20 cellular contexts compared by ENCODE assay signal in genomic region chr1:167757433-167758309, GRCh38. TPM values are rescaled to one million over a fixed set of nuclear protein-coding genes. Genes with fewer than 3 reads are reported as not detected.
DNase-seq lines count a peak whose midpoint lies in the region; ATAC-seq, FAIRE-seq and TF ChIP-seq lines count a peak whose summit lies in the region.
"Had no signal": no experiment of that assay in that cellular context is flagged by ENCODE, and none has a peak within 500 bp of the region (broad histone marks: within the 10 kb centered on the region; RNA-seq: fewer than 3 reads in every experiment).

No MANE protein-coding gene starts in this region.

- no peaks in the 10 kb centered on the region for H3K36me3 Mint-ChIP-seq in CD4-positive, CD25-positive, alpha-beta regulatory T cell

- CTCF ChIA-PET in HEK293T (lab: Yijun Ruan, JAX) = interaction anchor here (0.6 kb wide), 1 partner anchor 585 kb away, joined by 3 read pairs; no protein-coding TSS in a partner anchor

- H3K27ac Mint-ChIP-seq in CD4-positive, CD25-positive, alpha-beta regulatory T cell = peak overlapping the region in 2 of 3 donors; percentile 13 to 55

- ATAC-seq in CD4-positive, CD25-positive, alpha-beta regulatory T cell (ENCODE audit: low read depth in 2 of 2) = no peak
- ATAC-seq in pancreas (peak in 3 of 4 donors; percentile 6 to 46 (median 37)), GM18511 (IDR thresholded peaks at IDR 0.05; ENCODE audit: unreplicated experiment) (no peak), HG02678 (IDR thresholded peaks at IDR 0.05; ENCODE audit: unreplicated experiment) (no peak)

- TF ChIP-seq CTCF in brain microvascular endothelial cell (IDR thresholded peaks at IDR 0.05; ENCODE audit: low read depth, low read length, missing control alignments) (no peak), pancreas (IDR thresholded peaks at IDR 0.05) (no peak)

- intact Hi-C loops in pancreas (cut with DNase I) = no loop called here

- peaks cover 0 to 3% (median 0%) of the 10 kb centered on the region in 7 donors for H3K9me3 Mint-ChIP-seq in CD4-positive, CD25-positive, alpha-beta regulatory T cell

- H3K9me3 ChIP-seq in CD4-positive, CD25-positive, alpha-beta regulatory T cell (ENCODE audit: control insufficient read depth in 2 of 2, low read length in 2 of 2) = no peaks in the 10 kb centered on the region
- H3K9me3 ChIP-seq in pancreas = no peaks in the 10 kb centered on the region
- H3K9me3 ChIP-seq: MG63, SJCRH30 had no signal

- in situ Hi-C loops in brain microvascular endothelial cell (cut with HindIII; ENCODE audit: low pct_ligation_motif_present, low sequenced_read_pairs) = no loop called here

- no peak for DNase-seq in CD4-positive, CD25-positive, alpha-beta regulatory T cell
- DNase-seq in HEK293T (ENCODE audit: extremely low spot score) (no peak), brain microvascular endothelial cell (no peak), pancreas (no peak), globus pallidus (ENCODE audit: low spot score) (no peak), NOMO-1 (lab: John Stamatoyannopoulos, UW; ENCODE audit: unreplicated experiment in 2 of 2) (no peak)
- DNase-seq: Calu3; DMS53; H7; MG63; NCI-H1105; NCI-H187 treated with DMSO at 0.1 percent for 48 hours; NCI-H2171; NCI-H446; NK-92 treated with Interleukin-12 subunit alpha and Interleukin-12 subunit beta, amount 100 ng/mL, for 24 hours; RPMI8226; SJCRH30 had no signal

- H3K27ac ChIP-seq in CD4-positive, CD25-positive, alpha-beta regulatory T cell (ENCODE audit: insufficient read depth, low read length, poor library complexity, severe bottlenecking) = no peak overlapping the region
- peak overlapping the region; percentile 40 for H3K27ac ChIP-seq in brain microvascular endothelial cell
- no peak overlapping the region for H3K27ac ChIP-seq in pancreas
- H3K27ac ChIP-seq: KMS-11, SJCRH30 had no signal

- 82 to 83% methylated on average over 4 of the region's 4 CpGs for WGBS in pancreas, 2 donors

- no peak overlapping the region for H3K4me3 ChIP-seq in CD4-positive, CD25-positive, alpha-beta regulatory T cell (ENCODE audit: low read depth, low read length)
- H3K4me3 ChIP-seq in brain microvascular endothelial cell (ENCODE audit: low read depth, low read length) = no peak overlapping the region
- no peak overlapping the region for H3K4me3 ChIP-seq in pancreas
- H3K4me3 ChIP-seq: MG63, SJCRH30 had no signal

- peaks cover 7 to 25% (median 12%) of the 10 kb centered on the region in 4 donors for H3K4me1 Mint-ChIP-seq in CD4-positive, CD25-positive, alpha-beta regulatory T cell

- FAIRE-seq in pancreas (lab: Jason Lieb, UNC) = no peak

- H3K27me3 Mint-ChIP-seq in CD4-positive, CD25-positive, alpha-beta regulatory T cell = peaks cover 5% of the 10 kb centered on the region

- no peaks in the 10 kb centered on the region for H3K36me3 ChIP-seq in CD4-positive, CD25-positive, alpha-beta regulatory T cell (ENCODE audit: control insufficient read depth, insufficient read depth, low read length)
- H3K36me3 ChIP-seq in brain microvascular endothelial cell (replicated peaks) (peaks cover 4% of the 10 kb centered on the region), pancreas (no peaks in the 10 kb centered on the region)
- H3K36me3 ChIP-seq: SJCRH30 had no signal

- H3K27me3 ChIP-seq in CD4-positive, CD25-positive, alpha-beta regulatory T cell (ENCODE audit: control insufficient read depth, insufficient read depth, low read length) = no peaks in the 10 kb centered on the region
- H3K27me3 ChIP-seq in brain microvascular endothelial cell (replicated peaks) (no peaks in the 10 kb centered on the region), pancreas (no peaks in the 10 kb centered on the region)
- H3K27me3 ChIP-seq: MG63, SJCRH30 had no signal

- H3K4me1 ChIP-seq in CD4-positive, CD25-positive, alpha-beta regulatory T cell (ENCODE audit: control insufficient read depth, insufficient read depth, low read length, poor library complexity, severe bottlenecking) = peaks cover 4% of the 10 kb centered on the region
- peaks cover 0 to 18% (median 0%) of the 10 kb centered on the region in 3 donors for H3K4me1 ChIP-seq in pancreas
- H3K4me1 ChIP-seq: SJCRH30 had no signal

- H3K4me3 Mint-ChIP-seq in CD4-positive, CD25-positive, alpha-beta regulatory T cell = no peak overlapping the region

- POLR2A ChIA-PET in HEK293T (lab: Yijun Ruan, JAX) = no interaction called here

TF ChIP-seq in HEK293T, 16 proteins besides CTCF, POLR2A, EP300 and RAD21:
- TF ChIP-seq FOXM1 (IDR thresholded peaks at IDR 0.05; ENCODE audit: borderline replicate concordance) = no peak
- TF ChIP-seq ZNF384 (IDR thresholded peaks at IDR 0.05) = peak; percentile 73
- TF ChIP-seq LEF1 (IDR thresholded peaks at IDR 0.05; ENCODE audit: borderline replicate concordance) = no peak
- TF ChIP-seq ARNT (IDR thresholded peaks at IDR 0.05) = no peak

RNA-seq across cellular contexts. Expression of gene MPZL1, which starts 35.9 kb away (rescaled TPM):
- total RNA-seq in CD4-positive, CD25-positive, alpha-beta regulatory T cell = 3.3 TPM
- 10 to 100 TPM in 1 of 4 donors, 1 to 10 TPM in 3; 6.5 to 10.0 (median 9.2) TPM for polyA plus RNA-seq in CD4-positive, CD25-positive, alpha-beta regulatory T cell
- 10 to 100 TPM; 17.3 to 46.6 (median 23.5) TPM for total RNA-seq in pancreas
- 1 to 10 TPM; 6.3 to 9.3 TPM for polyA plus RNA-seq in pancreas

Comparison
In these comparisons a context has a peak if more than half of its experiments do, and no peak if none do; other contexts are left out.
1. ATAC-seq: peak in pancreas (3 of 4); none in CD4-positive, CD25-positive, alpha-beta regulatory T cell (0 of 2), GM18511 (single experiment) and HG02678 (single experiment).